ENCODE assay signal across 10 cellular contexts in the genomic region with DNA sequence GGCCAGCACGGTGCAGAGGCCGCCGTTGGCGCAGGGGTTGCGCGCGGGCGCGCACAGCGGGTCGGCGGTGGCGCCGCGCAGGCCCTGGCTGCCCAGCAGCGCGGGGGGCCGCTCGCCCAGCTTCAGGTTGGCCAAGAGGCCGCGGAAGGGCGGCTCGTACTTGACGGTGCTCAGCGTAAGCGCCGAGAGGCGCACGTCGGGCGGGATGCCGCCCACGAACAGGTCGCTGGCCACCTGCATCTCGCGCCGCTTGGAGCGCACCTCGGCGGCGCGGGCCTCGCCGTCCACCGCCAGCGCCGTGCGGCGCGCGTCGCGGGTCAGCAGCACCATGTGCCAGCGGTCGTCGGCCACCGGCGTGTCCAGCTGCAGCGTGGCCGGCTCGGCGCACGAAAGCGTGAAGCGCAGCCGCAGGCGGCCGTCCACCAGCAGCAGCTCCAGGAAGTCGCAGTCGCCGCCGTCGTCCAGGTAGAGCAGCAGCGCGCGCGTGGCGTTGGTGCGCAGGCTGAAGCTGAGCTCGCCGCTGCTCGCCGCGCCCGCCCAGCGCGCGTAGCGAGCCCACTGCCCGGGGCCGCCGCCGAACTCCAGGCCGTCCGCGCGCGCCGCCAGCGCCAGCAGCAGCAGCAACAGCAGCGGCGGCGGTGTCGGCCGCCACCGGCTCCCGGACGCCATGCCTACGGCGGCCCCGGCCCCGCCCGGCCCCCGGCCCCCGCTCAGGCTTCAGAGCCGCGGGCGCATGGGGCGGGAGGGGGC. TPM values are rescaled to one million over a fixed set of nuclear protein-coding genes. Genes with fewer than 3 reads are reported as not detected.
A peak's percentile ranks its signal among the peaks of the same experiment; 100 is the strongest.
DNase-seq lines count a peak whose midpoint lies in the region; ATAC-seq and TF ChIP-seq lines count a peak whose summit lies in the region.
"Had no signal": no experiment of that assay in that cellular context is flagged by ENCODE, and none has a peak within 500 bp of the region (broad histone marks: within the 10 kb centered on the region; RNA-seq: fewer than 3 reads in every experiment).

No MANE protein-coding gene starts in this region.

- no peak for TF ChIP-seq CTCF in endodermal cell (conservative IDR thresholded peaks at IDR 0.05)

- H3K9me3 ChIP-seq in ES-I3 (ENCODE audit: control insufficient read depth, insufficient read depth, low read length) = no peaks in the 10 kb centered on the region
- H3K9me3 ChIP-seq in endodermal cell (ENCODE audit: control insufficient read depth, low read length) = no peaks in the 10 kb centered on the region

- WGBS in endodermal cell (ENCODE audit: insufficient coverage in 1 of 2, insufficient read length in 1 of 2), 2 experiments = 3 to 4% methylated on average over 10 to 119 of the region's 119 CpGs

- H3K27ac Mint-ChIP-seq in endodermal cell = no peak overlapping the region
- H3K27ac Mint-ChIP-seq in naive thymus-derived CD8-positive, alpha-beta T cell = no peak overlapping the region
- H3K27ac Mint-ChIP-seq in activated CD4-positive, alpha-beta T cell treated with anti-CD3 and anti-CD28 coated beads, Interleukin-2, amount 10 ng/mL, durations not matched to agents 7 days and 5 days = no peak overlapping the region

- POLR2A ChIA-PET in naive thymus-derived CD8-positive, alpha-beta T cell (lab: Charles Lee) = no interaction called here
- POLR2A ChIA-PET in activated CD4-positive, alpha-beta T cell treated with anti-CD3 and anti-CD28 coated beads, Interleukin-2, amount 10 ng/mL, durations not matched to agents 7 days and 5 days (lab: Charles Lee) = no interaction called here

- H3K27ac ChIP-seq in endodermal cell (ENCODE audit: low read depth, low read length) = no peak overlapping the region
- H3K27ac ChIP-seq: SK-N-MC had no signal

- H3K36me3 ChIP-seq in ES-I3 (ENCODE audit: insufficient read depth, low read length) = no peaks in the 10 kb centered on the region
- H3K36me3 ChIP-seq in endodermal cell (ENCODE audit: control insufficient read depth, insufficient read depth, low read length) = no peaks in the 10 kb centered on the region

- no peak overlapping the region for H3K4me3 Mint-ChIP-seq in endodermal cell
- no peak overlapping the region for H3K4me3 Mint-ChIP-seq in naive thymus-derived CD8-positive, alpha-beta T cell
- no peak overlapping the region for H3K4me3 Mint-ChIP-seq in activated CD4-positive, alpha-beta T cell treated with anti-CD3 and anti-CD28 coated beads, Interleukin-2, amount 10 ng/mL, durations not matched to agents 7 days and 5 days

- no peaks in the 10 kb centered on the region for H3K36me3 Mint-ChIP-seq in endodermal cell (ENCODE audit: low read depth)
- H3K36me3 Mint-ChIP-seq in naive thymus-derived CD8-positive, alpha-beta T cell = peaks cover 0 to 6% (median 0%) of the 10 kb centered on the region in 3 donors
- H3K36me3 Mint-ChIP-seq in activated CD4-positive, alpha-beta T cell treated with anti-CD3 and anti-CD28 coated beads, Interleukin-2, amount 10 ng/mL, durations not matched to agents 7 days and 5 days (ENCODE audit: low read depth) = no peaks in the 10 kb centered on the region
- H3K36me3 Mint-ChIP-seq: natural killer cell treated with Interleukin-12 subunit alpha and Interleukin-12 subunit beta and Interleukin-15 and Interleukin-18, amount 100 ng/mL, for 72 hours had no signal

- peaks cover 85% of the 10 kb centered on the region for H3K27me3 Mint-ChIP-seq in endodermal cell (ENCODE audit: insufficient read depth)
- peaks cover 40 to 86% (median 70%) of the 10 kb centered on the region in 5 donors for H3K27me3 Mint-ChIP-seq in naive thymus-derived CD8-positive, alpha-beta T cell
- peaks cover 70% of the 10 kb centered on the region for H3K27me3 Mint-ChIP-seq in activated CD4-positive, alpha-beta T cell treated with anti-CD3 and anti-CD28 coated beads, Interleukin-2, amount 10 ng/mL, durations not matched to agents 7 days and 5 days

- peak; percentile 58 to 68 for ATAC-seq in naive thymus-derived CD8-positive, alpha-beta T cell
- no peak for ATAC-seq in GM18519 (IDR thresholded peaks at IDR 0.05; ENCODE audit: low FRiP score, unreplicated experiment)

- CTCF ChIA-PET in activated CD4-positive, alpha-beta T cell treated with anti-CD3 and anti-CD28 coated beads, Interleukin-2, amount 10 ng/mL, durations not matched to agents 7 days and 5 days (lab: Charles Lee) = no interaction called here

- peak; percentile 19 for DNase-seq in NCI-H128 (lab: John Stamatoyannopoulos, UW; ENCODE audit: unreplicated experiment)
- peak; percentile 73 for DNase-seq in endodermal cell
- DNase-seq in naive thymus-derived CD8-positive, alpha-beta T cell = peak in 1 of 10 donors; percentile 17
- DNase-seq in NCI-H226 = no peak
- DNase-seq in hepatic stellate cell (ENCODE audit: low spot score) = no peak
- no peak for DNase-seq in activated CD4-positive, alpha-beta T cell treated with anti-CD3 and anti-CD28 coated beads, Interleukin-2, amount 10 ng/mL, durations not matched to agents 7 days and 5 days

- peaks cover 11% of the 10 kb centered on the region for H3K4me1 Mint-ChIP-seq in endodermal cell
- H3K4me1 Mint-ChIP-seq in naive thymus-derived CD8-positive, alpha-beta T cell = peaks cover 10 to 23% (median 19%) of the 10 kb centered on the region in 4 donors
- H3K4me1 Mint-ChIP-seq in activated CD4-positive, alpha-beta T cell treated with anti-CD3 and anti-CD28 coated beads, Interleukin-2, amount 10 ng/mL, durations not matched to agents 7 days and 5 days = peaks cover 16% of the 10 kb centered on the region

- no peak overlapping the region for H3K4me3 ChIP-seq in endodermal cell (ENCODE audit: low read length)
- H3K4me3 ChIP-seq: SK-N-MC had no signal

- H3K4me1 ChIP-seq in ES-I3 (ENCODE audit: insufficient read depth, low read length) (peaks cover 30% of the 10 kb centered on the region), endodermal cell (ENCODE audit: control insufficient read depth, insufficient read depth, low read length) (no peaks in the 10 kb centered on the region)

- peaks cover 88% of the 10 kb centered on the region for H3K27me3 ChIP-seq in endodermal cell (ENCODE audit: control insufficient read depth, insufficient read depth, low read length, poor library complexity, severe bottlenecking)

- peak overlapping the region; percentile 35; the same call in 1 of the 2 replicates for H3K9ac ChIP-seq in ES-I3 (ENCODE audit: low read depth, low read length)
- no peak overlapping the region for H3K9ac ChIP-seq in endodermal cell (ENCODE audit: extremely low read depth, low read length, poor library complexity, severe bottlenecking)

- no peaks in the 10 kb centered on the region for H3K9me3 Mint-ChIP-seq in endodermal cell
- H3K9me3 Mint-ChIP-seq in naive thymus-derived CD8-positive, alpha-beta T cell = no peaks in the 10 kb centered on the region
- no peaks in the 10 kb centered on the region for H3K9me3 Mint-ChIP-seq in activated CD4-positive, alpha-beta T cell treated with anti-CD3 and anti-CD28 coated beads, Interleukin-2, amount 10 ng/mL, durations not matched to agents 7 days and 5 days
- H3K9me3 Mint-ChIP-seq: natural killer cell treated with Interleukin-12 subunit alpha and Interleukin-12 subunit beta and Interleukin-15 and Interleukin-18, amount 100 ng/mL, for 72 hours had no signal

RNA-seq across cellular contexts. Expression of gene NRXN2, which starts 9.8 kb away (rescaled TPM):
- total RNA-seq in endodermal cell = 1 to 10 TPM in 1 of 2 donors, under 1 TPM in 1; 1.00 to 1.5 TPM
- polyA plus RNA-seq in endodermal cell (2013, experiment 1 of 2) = 26.7 TPM
- polyA plus RNA-seq in endodermal cell (2013, experiment 2 of 2) = 29.3 TPM
- under 1 TPM in 1 of 2 experiments, not detected in 1; 0.21 TPM for total RNA-seq in naive thymus-derived CD8-positive, alpha-beta T cell
- not detected for polyA plus RNA-seq in naive thymus-derived CD8-positive, alpha-beta T cell
- under 1 TPM; 0.07 to 0.15 TPM for total RNA-seq in activated CD4-positive, alpha-beta T cell treated with anti-CD3 and anti-CD28 coated beads, Interleukin-2, amount 10 ng/mL, durations not matched to agents 7 days and 5 days

RNA-seq across cellular contexts. Expression of gene RASGRP2, which starts 30.7 kb away (rescaled TPM):
- total RNA-seq in endodermal cell = 1 to 10 TPM in 1 of 2 donors, under 1 TPM in 1; 0.86 to 1.9 TPM
- 5.0 TPM for polyA plus RNA-seq in endodermal cell (2013, experiment 1 of 2)
- 3.8 TPM for polyA plus RNA-seq in endodermal cell (2013, experiment 2 of 2)
- 100 to 1,000 TPM; 679 to 682 TPM for total RNA-seq in naive thymus-derived CD8-positive, alpha-beta T cell
- polyA plus RNA-seq in naive thymus-derived CD8-positive, alpha-beta T cell = 100 to 1,000 TPM; 168 to 253 (median 185) TPM
- 100 to 1,000 TPM; 293 to 300 TPM for total RNA-seq in activated CD4-positive, alpha-beta T cell treated with anti-CD3 and anti-CD28 coated beads, Interleukin-2, amount 10 ng/mL, durations not matched to agents 7 days and 5 days

RNA-seq across cellular contexts. Expression of gene PYGM, which starts 46.6 kb away (rescaled TPM):
- total RNA-seq in endodermal cell = 1 to 10 TPM; 1.1 to 1.2 TPM
- polyA plus RNA-seq in endodermal cell (2013, experiment 1 of 2) = 2.0 TPM
- polyA plus RNA-seq in endodermal cell (2013, experiment 2 of 2) = 1.3 TPM
- 10 to 100 TPM; 13.0 to 18.4 TPM for total RNA-seq in naive thymus-derived CD8-positive, alpha-beta T cell
- polyA plus RNA-seq in naive thymus-derived CD8-positive, alpha-beta T cell = under 1 TPM; 0.09 to 0.50 (median 0.49) TPM
- 1 to 10 TPM; 3.9 to 4.3 TPM for total RNA-seq in activated CD4-positive, alpha-beta T cell treated with anti-CD3 and anti-CD28 coated beads, Interleukin-2, amount 10 ng/mL, durations not matched to agents 7 days and 5 days

Comparison
In these comparisons a context has a peak if more than half of its experiments do, and no peak if none do; other contexts are left out.
1. DNase-seq: peak in NCI-H128 (single experiment) and endodermal cell (single experiment); none in NCI-H226 (single experiment), hepatic stellate cell (single experiment) and activated CD4-positive, alpha-beta T cell treated with anti-CD3 and anti-CD28 coated beads, Interleukin-2, amount 10 ng/mL, durations not matched to agents 7 days and 5 days (single experiment).
2. RNA of gene RASGRP2, which starts 30.7 kb away (total RNA-seq): 679 to 682 TPM in naive thymus-derived CD8-positive, alpha-beta T cell and 293 to 300 TPM in activated CD4-positive, alpha-beta T cell treated with anti-CD3 and anti-CD28 coated beads, Interleukin-2, amount 10 ng/mL, durations not matched to agents 7 days and 5 days; 0.86 to 1.9 TPM in endodermal cell; every median in the first group is over 100 times any median in the second.